1 cellular context compared by ENCODE assay signal in genomic region chr22:36205573-36205972, GRCh38.
TF ChIP-seq lines count a peak whose summit lies in the region.

No MANE protein-coding gene starts in this region.

TF ChIP-seq in HepG2, 621 proteins besides CTCF, POLR2A, EP300 and RAD21:
- peak; percentile 72 for TF ChIP-seq PATZ1 (CRISPR knock-in tag; IDR thresholded peaks at IDR 0.05)
